ENCODE assay signal across 1 cellular context in genomic region chr20:56392282-56393132, GRCh38.
TF ChIP-seq lines count a peak whose summit lies in the region.

Gene CSTF1, plus strand, starts transcription at chr20:56392645. Its CDS starts 2,908 bp downstream, at chr20:56395553.

TF ChIP-seq in HepG2, 621 proteins besides CTCF, POLR2A, EP300 and RAD21 (continued from another document and continues in another):
- TF ChIP-seq ARID4A (CRISPR knock-in tag; IDR thresholded peaks at IDR 0.05; ENCODE audit: borderline replicate concordance) (peak; percentile 99), HOXA5 (CRISPR knock-in tag; IDR thresholded peaks at IDR 0.05) (peak; percentile 98), KDM5B (CRISPR knock-in tag; IDR thresholded peaks at IDR 0.05; ENCODE audit: borderline replicate concordance) (peak; percentile 87; the same call in 1 of the 2 replicates), ZNF503 (CRISPR knock-in tag; IDR thresholded peaks at IDR 0.05) (peak; percentile 95), RFX3 (CRISPR knock-in tag; IDR thresholded peaks at IDR 0.05) (peak; percentile 60), PRMT3 (CRISPR knock-in tag; IDR thresholded peaks at IDR 0.05; ENCODE audit: borderline replicate concordance, low read depth) (no peak), EEA1 (CRISPR knock-in tag; IDR thresholded peaks at IDR 0.05; ENCODE audit: borderline replicate concordance) (peak; percentile 46; the same call in 1 of the 2 replicates), JUND (CRISPR knock-in tag; IDR thresholded peaks at IDR 0.05) (peak; percentile 94), ZNF552 (CRISPR knock-in tag; IDR thresholded peaks at IDR 0.05; ENCODE audit: borderline replicate concordance) (peak; percentile 80; the same call in 1 of the 2 replicates), YEATS2 (CRISPR knock-in tag; IDR thresholded peaks at IDR 0.05; ENCODE audit: borderline replicate concordance) (peak; percentile 99), MXI1 (IDR thresholded peaks at IDR 0.05; ENCODE audit: borderline replicate concordance, low read depth, low read length) (peak; percentile 96), SRSF9 (IDR thresholded peaks at IDR 0.05; ENCODE audit: borderline replicate concordance, insufficient read depth, low read depth, low read length, poor library complexity, severe bottlenecking) (no peak), ZNF775 (CRISPR knock-in tag; IDR thresholded peaks at IDR 0.05; ENCODE audit: borderline replicate concordance) (peak; percentile 49; the same call in 1 of the 2 replicates), IKZF4 (CRISPR knock-in tag; IDR thresholded peaks at IDR 0.05; ENCODE audit: borderline replicate concordance, low read depth, not compliant biosample characterization) (peak; percentile 62), ZNF124 (CRISPR knock-in tag; IDR thresholded peaks at IDR 0.05) (peak; percentile 98), BRF2 (CRISPR knock-in tag; IDR thresholded peaks at IDR 0.05) (peak; percentile 89), ZNF281 (CRISPR knock-in tag; IDR thresholded peaks at IDR 0.05; ENCODE audit: borderline replicate concordance) (peak; percentile 60; the same call in 1 of the 2 replicates), ZNF670 (CRISPR knock-in tag; IDR thresholded peaks at IDR 0.05; ENCODE audit: borderline replicate concordance) (peak; percentile 88; the same call in 1 of the 2 replicates), THRA (CRISPR knock-in tag; IDR thresholded peaks at IDR 0.05; ENCODE audit: borderline replicate concordance) (peak; percentile 88), ZNF318 (CRISPR knock-in tag; IDR thresholded peaks at IDR 0.05) (0 out of 2 replicates have a peak, but pooled peaks have one; percentile 31), ZFP90 (CRISPR knock-in tag; IDR thresholded peaks at IDR 0.05; ENCODE audit: borderline replicate concordance) (peak; percentile 99), CENPX (CRISPR knock-in tag; IDR thresholded peaks at IDR 0.05) (no peak), FOXP1 (IDR thresholded peaks at IDR 0.05) (no peak), FOXP1 (CRISPR knock-in tag; IDR thresholded peaks at IDR 0.05) (peak; percentile 81), SMC3 (IDR thresholded peaks at IDR 0.05; ENCODE audit: low read length) (peak; percentile 47; the same call in 1 of the 2 replicates), PHB2 (IDR thresholded peaks at IDR 0.05; ENCODE audit: partially characterized antibody) (no peak), ARHGAP35 (CRISPR knock-in tag; IDR thresholded peaks at IDR 0.05; ENCODE audit: borderline replicate concordance) (peak; percentile 96; the same call in 1 of the 2 replicates), ZBTB33 (CRISPR knock-in tag; IDR thresholded peaks at IDR 0.05) (peak; percentile 92), ZNF30 (CRISPR knock-in tag; IDR thresholded peaks at IDR 0.05) (peak; percentile 48; the same call in 1 of the 2 replicates), JUN (CRISPR knock-in tag; IDR thresholded peaks at IDR 0.05) (peak; percentile 95), ZBTB43 (CRISPR knock-in tag; conservative IDR thresholded peaks at IDR 0.05) (peak; percentile 95), ZNF354B (CRISPR knock-in tag; IDR thresholded peaks at IDR 0.05) (peak; percentile 88; the same call in 1 of the 2 replicates)
